Comparison of ENCODE assay signal across 8 cellular contexts in the genomic region with DNA sequence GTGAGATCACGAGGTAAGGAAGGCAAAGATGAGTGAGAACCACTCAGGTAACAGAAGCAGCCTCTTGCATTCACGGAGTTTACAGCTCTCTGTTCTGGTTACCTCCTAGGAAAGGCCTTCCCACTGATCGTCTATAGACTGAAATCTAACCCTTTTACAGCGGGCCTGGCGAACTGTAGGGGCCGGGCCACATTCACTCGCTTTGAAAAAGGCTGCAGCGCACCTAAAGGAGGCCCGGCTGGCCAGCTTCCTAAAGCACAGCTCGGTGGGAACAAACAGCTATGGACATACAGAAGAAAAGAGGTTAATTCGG. TPM values are rescaled to one million over a fixed set of nuclear protein-coding genes. Genes with fewer than 3 reads are reported as not detected.
DNase-seq lines count a peak whose midpoint lies in the region; ATAC-seq lines count a peak whose summit lies in the region.

No MANE protein-coding gene starts in this region.

- peak overlapping the region; percentile 61 to 90 for H3K4me3 ChIP-seq in aorta (ENCODE audit: low read length in 2 of 2)

- H3K27me3 ChIP-seq in aorta (ENCODE audit: control insufficient read depth in 1 of 2, insufficient read depth in 2 of 2, low read length in 1 of 2) = no peaks in the 10 kb centered on the region

- peaks cover 5% of the 10 kb centered on the region for H3K36me3 Mint-ChIP-seq in memory B cell

- peaks cover 2% of the 10 kb centered on the region in 2 donors for H3K36me3 ChIP-seq in aorta (ENCODE audit: control insufficient read depth in 1 of 2, insufficient read depth in 2 of 2, low read length in 1 of 2)

- peak overlapping the region; percentile 91 for H3K27ac Mint-ChIP-seq in memory B cell

- H3K4me1 Mint-ChIP-seq in memory B cell = peaks cover 22% of the 10 kb centered on the region

- no peaks in the 10 kb centered on the region for H3K9me3 Mint-ChIP-seq in memory B cell

- 2 to 4% methylated on average over 11 of the region's 11 CpGs for WGBS in aorta, 2 donors

- H3K9me3 ChIP-seq in aorta (ENCODE audit: control insufficient read depth, low read length) = no peaks in the 10 kb centered on the region

- no peaks in the 10 kb centered on the region for H3K27me3 Mint-ChIP-seq in memory B cell

- DNase-seq in EL = peak; percentile 22
- peak; percentile 12 for DNase-seq in M059J (ENCODE audit: low read depth)
- peak in 1 of 61 donors; percentile 42 for DNase-seq in caudate nucleus (lab: John Stamatoyannopoulos, UW)
- DNase-seq in memory B cell (ENCODE audit: low spot score in 2 of 2) = no peak
- DNase-seq in aorta = no peak
- DNase-seq in SW 1271 (lab: John Stamatoyannopoulos, UW) = no peak

- ATAC-seq in memory B cell (ENCODE audit: low read depth) (no peak), aorta (ENCODE audit: low FRiP score) (peak; percentile 32), HG03460 (IDR thresholded peaks at IDR 0.05; ENCODE audit: unreplicated experiment) (no peak), HG03095 (IDR thresholded peaks at IDR 0.05; ENCODE audit: unreplicated experiment) (no peak)

- H3K27ac ChIP-seq in caudate nucleus (ENCODE audit: low read depth, low read length) (peak overlapping the region; percentile 79), aorta (ENCODE audit: low read depth in 1 of 2, low read length in 2 of 2) (peak overlapping the region in 1 of 2 donors; percentile 63)

- intact Hi-C loops in aorta (cut with DNase I) = no loop called here

- H3K4me1 ChIP-seq in aorta (ENCODE audit: control insufficient read depth in 1 of 2, insufficient read depth in 2 of 2, low read length in 2 of 2) = peaks cover 0 to 6% of the 10 kb centered on the region in 2 donors

- H3K4me3 Mint-ChIP-seq in memory B cell = peak overlapping the region; percentile 95

RNA-seq across cellular contexts. Expression of a gene that starts 0.6 kb away (rescaled TPM):
- total RNA-seq in M059J (2014; rRNA removed; shearing (Covaris generic)) = 454 and 610 TPM in 2 replicates
- 100 to 1,000 TPM; 186 to 240 TPM for total RNA-seq in aorta
- 1,000 to 10,000 TPM in 1 of 2 donors, 100 to 1,000 TPM in 1; 657 to 1,555 TPM for polyA plus RNA-seq in aorta

RNA-seq across cellular contexts. Expression of a gene that starts 0.7 kb away (rescaled TPM):
- total RNA-seq in M059J (2014; rRNA removed; shearing (Covaris generic)) = 16.3 and 16.5 TPM in 2 replicates
- total RNA-seq in aorta = 10 to 100 TPM; 22.7 to 24.2 TPM
- polyA plus RNA-seq in aorta = 10 to 100 TPM in 1 of 2 donors, 1 to 10 TPM in 1; 6.0 to 11.1 TPM

RNA-seq across cellular contexts. Expression of a gene that starts 27.9 kb away (rescaled TPM):
- total RNA-seq in M059J (2014; rRNA removed; shearing (Covaris generic)) = 4.9 and 7.6 TPM in 2 replicates
- 1 to 10 TPM; 2.2 to 3.0 TPM for total RNA-seq in aorta
- polyA plus RNA-seq in aorta = 1 to 10 TPM in 1 of 2 donors, under 1 TPM in 1; 0.63 to 3.1 TPM

RNA-seq across cellular contexts. Expression of a gene that starts 44.8 kb away (rescaled TPM):
- 16.8 and 26.6 TPM in 2 replicates for total RNA-seq in M059J (2014; rRNA removed; shearing (Covaris generic))
- total RNA-seq in aorta = 1 to 10 TPM; 8.1 to 9.7 TPM
- 1 to 10 TPM; 6.4 to 9.8 TPM for polyA plus RNA-seq in aorta

RNA-seq across cellular contexts. Expression of a gene that starts 56.5 kb away (rescaled TPM):
- 33.3 and 37.7 TPM in 2 replicates for total RNA-seq in M059J (2014; rRNA removed; shearing (Covaris generic))
- 10 to 100 TPM; 52.8 to 81.9 TPM for total RNA-seq in aorta
- 10 to 100 TPM; 31.7 to 90.4 TPM for polyA plus RNA-seq in aorta

Comparison
In these comparisons a context has a peak if more than half of its experiments do, and no peak if none do; other contexts are left out.
1. DNase-seq: peak in EL (single experiment) and M059J (single experiment); none in memory B cell (0 of 2), aorta (0 of 2) and SW 1271 (0 of 2).